In genomic region chr9:114276908-114277821, GRCh38 we compare ENCODE assay signal across 11 cellular contexts. TPM values are rescaled to one million over a fixed set of nuclear protein-coding genes. Genes with fewer than 3 reads are reported as not detected.
DNase-seq lines count a peak whose midpoint lies in the region; ATAC-seq and TF ChIP-seq lines count a peak whose summit lies in the region.
"Had no signal": no experiment of that assay in that cellular context is flagged by ENCODE, and none has a peak within 500 bp of the region (broad histone marks: within the 10 kb centered on the region; RNA-seq: fewer than 3 reads in every experiment).

No MANE protein-coding gene starts in this region.

- H3K36me3 Mint-ChIP-seq in nephron (ENCODE audit: low read depth), result peaks cover 41% of the 10 kb centered on the region
- H3K36me3 Mint-ChIP-seq in natural killer cell treated with Interleukin-12 subunit alpha and Interleukin-12 subunit beta and Interleukin-15 and Interleukin-18, amount 100 ng/mL, for 72 hours, result no peaks in the 10 kb centered on the region

- H3K4me1 Mint-ChIP-seq in nephron, result peaks cover 38% of the 10 kb centered on the region
- H3K4me1 Mint-ChIP-seq in natural killer cell treated with Interleukin-12 subunit alpha and Interleukin-12 subunit beta and Interleukin-15 and Interleukin-18, amount 100 ng/mL, for 72 hours (ENCODE audit: low read depth in 2 of 2), result no peaks in the 10 kb centered on the region

- H3K27ac Mint-ChIP-seq in nephron, result peak overlapping the region in 2 of 3 experiments; percentile 30 to 79
- H3K27ac Mint-ChIP-seq in natural killer cell treated with Interleukin-12 subunit alpha and Interleukin-12 subunit beta and Interleukin-15 and Interleukin-18, amount 100 ng/mL, for 72 hours, result no peak overlapping the region

- no peak for TF ChIP-seq CTCF in nephron (IDR thresholded peaks at IDR 0.05; ENCODE audit: unreplicated experiment in 3 of 3)

- peaks cover 4% of the 10 kb centered on the region for H3K27me3 Mint-ChIP-seq in nephron (ENCODE audit: low read depth)
- peaks cover 4 to 11% of the 10 kb centered on the region in 2 donors for H3K27me3 Mint-ChIP-seq in natural killer cell treated with Interleukin-12 subunit alpha and Interleukin-12 subunit beta and Interleukin-15 and Interleukin-18, amount 100 ng/mL, for 72 hours

- no peak for ATAC-seq in GM18907 (IDR thresholded peaks at IDR 0.05; ENCODE audit: unreplicated experiment)
- ATAC-seq in natural killer cell treated with Interleukin-12 subunit alpha and Interleukin-12 subunit beta and Interleukin-15 and Interleukin-18, amount 100 ng/mL, for 72 hours, result no peak
- ATAC-seq in GM21717 (IDR thresholded peaks at IDR 0.05; ENCODE audit: unreplicated experiment), result no peak

- peak overlapping the region in 1 of 3 experiments; percentile 12 for H3K4me3 Mint-ChIP-seq in nephron
- no peak overlapping the region for H3K4me3 Mint-ChIP-seq in natural killer cell treated with Interleukin-12 subunit alpha and Interleukin-12 subunit beta and Interleukin-15 and Interleukin-18, amount 100 ng/mL, for 72 hours

- DNase-seq in AG08395 (ENCODE audit: low spot score), result peak; percentile 97
- DNase-seq in HT1080 (ENCODE audit: low read depth), result peak; percentile 93
- peak; percentile 20 for DNase-seq in ecto neural progenitor cell (ENCODE audit: low spot score)
- no peak for DNase-seq in NCI-H69 (lab: John Stamatoyannopoulos, UW)
- no peak for DNase-seq in natural killer cell treated with Interleukin-12 subunit alpha and Interleukin-12 subunit beta and Interleukin-15 and Interleukin-18, amount 100 ng/mL, for 72 hours (ENCODE audit: low spot score)
- DNase-seq: DND-41, NCI-H446 had no signal

- H3K9me3 Mint-ChIP-seq in nephron, result no peaks in the 10 kb centered on the region
- H3K9me3 Mint-ChIP-seq in natural killer cell treated with Interleukin-12 subunit alpha and Interleukin-12 subunit beta and Interleukin-15 and Interleukin-18, amount 100 ng/mL, for 72 hours, result peaks cover 6% of the 10 kb centered on the region

RNA-seq across cellular contexts. Expression of gene ORM1, which starts 45.7 kb away (rescaled TPM):
- not detected in 2 replicates for total RNA-seq in HT1080 (2014; rRNA removed; shearing (Covaris generic))
- polyA plus RNA-seq in HT1080 (2015; cell fraction: cytosol; rRNA removed), result not detected in 2 replicates
- polyA plus RNA-seq in HT1080 (2015; cell fraction: nucleus; rRNA removed), result not detected in 2 replicates
- total RNA-seq in natural killer cell treated with Interleukin-12 subunit alpha and Interleukin-12 subunit beta and Interleukin-15 and Interleukin-18, amount 100 ng/mL, for 72 hours, result not detected
- total RNA-seq: dermis microvascular lymphatic vessel endothelial cell had no signal

RNA-seq across cellular contexts. Expression of gene ORM2, which starts 52.5 kb away (rescaled TPM):
- not detected in 2 replicates for total RNA-seq in HT1080 (2014; rRNA removed; shearing (Covaris generic))
- 0.15 TPM in 1 of 2 replicates, not detected in the other for polyA plus RNA-seq in HT1080 (2015; cell fraction: cytosol; rRNA removed)
- polyA plus RNA-seq in HT1080 (2015; cell fraction: nucleus; rRNA removed), result not detected in 2 replicates
- not detected for total RNA-seq in natural killer cell treated with Interleukin-12 subunit alpha and Interleukin-12 subunit beta and Interleukin-15 and Interleukin-18, amount 100 ng/mL, for 72 hours
- total RNA-seq: dermis microvascular lymphatic vessel endothelial cell had no signal

Comparison
In these comparisons a context has a peak if more than half of its experiments do, and no peak if none do; other contexts are left out.
1. DNase-seq: peak in AG08395 (single experiment), HT1080 (single experiment) and ecto neural progenitor cell (single experiment); none in NCI-H69 (single experiment) and natural killer cell treated with Interleukin-12 subunit alpha and Interleukin-12 subunit beta and Interleukin-15 and Interleukin-18, amount 100 ng/mL, for 72 hours (single experiment).
2. H3K27ac Mint-ChIP-seq: peak in nephron (2 of 3); none in natural killer cell treated with Interleukin-12 subunit alpha and Interleukin-12 subunit beta and Interleukin-15 and Interleukin-18, amount 100 ng/mL, for 72 hours (0 of 2).